Comparison of ENCODE assay signal across 21 cellular contexts in the genomic region with DNA sequence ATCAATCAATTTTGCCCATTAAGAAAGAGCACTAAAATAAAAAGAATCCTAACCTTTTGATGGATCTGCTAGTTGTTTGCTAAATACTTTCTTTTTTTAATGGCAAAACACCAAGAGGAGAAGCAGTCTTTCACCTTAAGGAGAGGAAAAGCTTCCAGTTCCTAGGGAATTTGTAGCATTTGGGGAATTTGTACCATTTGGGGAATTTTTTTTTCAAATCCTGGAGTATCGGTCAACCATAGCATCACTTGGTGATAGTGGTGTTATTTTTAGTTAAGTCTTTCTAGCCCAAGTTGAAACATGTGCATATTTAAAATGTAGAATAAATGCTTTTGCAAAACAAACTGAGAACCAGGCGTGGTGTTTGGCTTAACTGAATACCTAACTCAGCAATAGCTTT.
"Had no signal": no experiment of that assay in that cellular context is flagged by ENCODE, and none has a peak within 500 bp of the region (broad histone marks: within the 10 kb centered on the region; RNA-seq: fewer than 3 reads in every experiment).

No MANE protein-coding gene starts in this region.

- ATAC-seq: HepG2, K562 had no signal

- H3K27me3 ChIP-seq: SJSA1 had no signal

- H3K36me3 ChIP-seq: SJSA1 had no signal

- H3K9me3 ChIP-seq: SJSA1 had no signal

- H3K27ac Mint-ChIP-seq: IgD-negative memory B cell had no signal

- DNase-seq: Kasumi-1, MM.1S, NCI-H1092 treated with DMSO at 0.1 percent for 48 hours, NCI-H1436, NCI-H1694, NCI-H187 treated with DMSO at 0.1 percent for 48 hours, NCI-H2081, NCI-H2107, NCI-H2227 treated with DMSO at 0.1 percent for 48 hours, NCI-H524, NCI-H526 treated with DMSO at 0.1 percent for 48 hours, NCI-H774, Right ventricle myocardium superior, RPMI8226, SIG-M5 had no signal

- H3K4me3 ChIP-seq: K562, SJSA1, SK-N-MC had no signal

- H3K4me1 ChIP-seq: SJSA1 had no signal

- H3K4me3 Mint-ChIP-seq: IgD-negative memory B cell had no signal

- H3K27ac ChIP-seq: KMS-11, SJSA1, SK-N-MC had no signal
